23 cellular contexts compared by ENCODE assay signal in genomic region chr20:56820984-56821383, GRCh38.
"Had no signal": no experiment of that assay in that cellular context is flagged by ENCODE, and none has a peak within 500 bp of the region (broad histone marks: within the 10 kb centered on the region; RNA-seq: fewer than 3 reads in every experiment).

No MANE protein-coding gene starts in this region.

- H3K4me1 ChIP-seq: SJSA1 had no signal

- H3K27ac ChIP-seq: HL-60, SJSA1, SK-N-MC had no signal

- H3K9me3 ChIP-seq: SJSA1 had no signal

- H3K4me3 ChIP-seq: SJSA1, SK-N-MC had no signal

- H3K36me3 ChIP-seq: SJSA1 had no signal

- FAIRE-seq: RCC 7860 had no signal

- DNase-seq: Karpas-422, KG1, NCI-H1092, NCI-H1105 treated with DMSO at 0.1 percent for 48 hours, NCI-H1417 treated with DMSO at 0.1 percent for 48 hours, NCI-H146, NCI-H1694 treated with DMSO at 0.1 percent for 48 hours, NCI-H1930, NCI-H2081, NCI-H2107, NCI-H226, NCI-H446, NCI-H510A, NCI-H524 treated with DMSO at 0.1 percent for 48 hours, NCI-H69, NCI-H774, Right ventricle myocardium superior, RPMI8226, SIG-M5 had no signal
